In genomic region chr5:6783787-6784186, GRCh38 we compare ENCODE assay signal across 20 cellular contexts.
"Had no signal": no experiment of that assay in that cellular context is flagged by ENCODE, and none has a peak within 500 bp of the region (broad histone marks: within the 10 kb centered on the region; RNA-seq: fewer than 3 reads in every experiment).

No MANE protein-coding gene starts in this region.

- H3K9me3 ChIP-seq: adrenal gland, prostate gland, spleen, upper lobe of right lung had no signal

- H3K4me1 ChIP-seq: foreskin keratinocyte, prostate gland, upper lobe of right lung had no signal

- ATAC-seq: activated T-cell treated with anti-CD3 and anti-CD28 coated beads, Interleukin-2, amount 50 U/mL, for 4 hours; foreskin keratinocyte; left ventricle myocardium superior; natural killer cell treated with Interleukin-12 subunit alpha and Interleukin-12 subunit beta and Interleukin-15 and Interleukin-18, amount 100 ng/mL, for 72 hours; sciatic nerve; upper lobe of right lung had no signal

- H3K36me3 ChIP-seq: adrenal gland, cardiac muscle cell, prostate gland, spleen, upper lobe of right lung had no signal

- H3K27me3 ChIP-seq: adrenal gland, cardiac muscle cell, foreskin keratinocyte, upper lobe of right lung had no signal

- H3K27ac ChIP-seq: adrenal gland, cardiac muscle cell, foreskin keratinocyte, prostate gland, spleen, upper lobe of right lung had no signal

- DNase-seq: activated CD4-positive, alpha-beta T cell treated with anti-CD3 and anti-CD28 coated beads, Interleukin-2, amount 50 U/mL, for 48 hours; activated CD4-positive, CD25-positive, alpha-beta regulatory T cell treated with anti-CD3 and anti-CD28 coated beads, Interleukin-2, amount 50 U/mL, for 72 hours; activated effector memory CD4-positive, alpha-beta T cell treated with Interleukin-2 at 50 U/mL for 16 hours; activated naive CD4-positive, alpha-beta T cell treated with anti-CD3 and anti-CD28 coated beads, Interleukin-2, amount 50 U/mL, for 16 hours; activated T-cell treated with anti-CD3 and anti-CD28 coated beads, Interleukin-2, amount 50 U/mL, for 4 hours; adrenal gland; foreskin keratinocyte; glutamatergic neuron; hypothalamus; kidney glomerular epithelial cell; left ventricle myocardium superior; nucleus accumbens; spleen; T-helper 1 cell; T1000; upper lobe of right lung had no signal

- H3K4me3 ChIP-seq: adrenal gland, cardiac muscle cell, prostate gland, spleen, upper lobe of right lung had no signal
